8 cellular contexts compared by ENCODE assay signal in genomic region chr6:30037182-30037788, GRCh38. TPM values are rescaled to one million over a fixed set of nuclear protein-coding genes. Genes with fewer than 3 reads are reported as not detected.
DNase-seq lines count a peak whose midpoint lies in the region; ATAC-seq, FAIRE-seq and TF ChIP-seq lines count a peak whose summit lies in the region.

No MANE protein-coding gene starts in this region.

- DNase-seq in CD14-positive monocyte (ENCODE audit: low spot score): no peak
- DNase-seq in HTR-8/SVneo (ENCODE audit: insufficient read length, low spot score): peak; percentile 40
- no peak for DNase-seq in activated CD8-positive, alpha-beta T cell treated with anti-CD3 and anti-CD28 coated beads for 36 hours
- no peak for DNase-seq in left colon
- no peak for DNase-seq in AG08396 (ENCODE audit: low spot score)
- no peak for DNase-seq in activated T-cell treated with anti-CD3 and anti-CD28 coated beads, Interleukin-2, amount 50 U/mL, for 24 hours

- H3K27ac Mint-ChIP-seq in CD14-positive monocyte: peak overlapping the region in 1 of 7 donors; percentile 12
- no peak overlapping the region for H3K27ac Mint-ChIP-seq in activated CD8-positive, alpha-beta T cell treated with anti-CD3 and anti-CD28 coated beads for 36 hours
- no peak overlapping the region for H3K27ac Mint-ChIP-seq in activated T-cell treated with anti-CD3 and anti-CD28 coated beads, Interleukin-2, amount 50 U/mL, for 24 hours

- no peaks in the 10 kb centered on the region for H3K9me3 Mint-ChIP-seq in CD14-positive monocyte
- H3K9me3 Mint-ChIP-seq in activated CD8-positive, alpha-beta T cell treated with anti-CD3 and anti-CD28 coated beads for 36 hours: no peaks in the 10 kb centered on the region
- no peaks in the 10 kb centered on the region for H3K9me3 Mint-ChIP-seq in activated T-cell treated with anti-CD3 and anti-CD28 coated beads, Interleukin-2, amount 50 U/mL, for 24 hours

- H3K36me3 Mint-ChIP-seq in CD14-positive monocyte: peaks cover 0 to 5% of the 10 kb centered on the region in 2 donors
- peaks cover 18% of the 10 kb centered on the region for H3K36me3 Mint-ChIP-seq in activated CD8-positive, alpha-beta T cell treated with anti-CD3 and anti-CD28 coated beads for 36 hours (ENCODE audit: low read depth)
- H3K36me3 Mint-ChIP-seq in activated T-cell treated with anti-CD3 and anti-CD28 coated beads, Interleukin-2, amount 50 U/mL, for 24 hours (ENCODE audit: low read depth): peaks cover 24% of the 10 kb centered on the region

- TF ChIP-seq CTCF in CD14-positive monocyte (IDR thresholded peaks at IDR 0.05): peak; percentile 75
- peak; percentile 47 for TF ChIP-seq CTCF in activated CD8-positive, alpha-beta T cell treated with anti-CD3 and anti-CD28 coated beads for 36 hours (IDR thresholded peaks at IDR 0.05)

- ATAC-seq in activated CD8-positive, alpha-beta T cell treated with anti-CD3 and anti-CD28 coated beads for 36 hours: no peak
- ATAC-seq in left colon: peak; percentile 60
- no peak for ATAC-seq in GM21825 (IDR thresholded peaks at IDR 0.05; ENCODE audit: unreplicated experiment)
- ATAC-seq in GM18511 (IDR thresholded peaks at IDR 0.05; ENCODE audit: unreplicated experiment): no peak

- CTCF ChIA-PET in activated CD8-positive, alpha-beta T cell treated with anti-CD3 and anti-CD28 coated beads for 36 hours (lab: Charles Lee): interaction anchor here (0.5 to 1.3 kb wide), 5 partner anchors 13 to 193 kb away, joined by 3 to 5 read pairs (median 3); partner anchors contain the start of gene POLR1H

- H3K4me1 Mint-ChIP-seq in CD14-positive monocyte: peaks cover 26% of the 10 kb centered on the region
- peaks cover 1% of the 10 kb centered on the region for H3K4me1 Mint-ChIP-seq in activated CD8-positive, alpha-beta T cell treated with anti-CD3 and anti-CD28 coated beads for 36 hours (ENCODE audit: low read depth)
- peaks cover 1% of the 10 kb centered on the region for H3K4me1 Mint-ChIP-seq in activated T-cell treated with anti-CD3 and anti-CD28 coated beads, Interleukin-2, amount 50 U/mL, for 24 hours (ENCODE audit: low read depth)

- H3K27me3 Mint-ChIP-seq in CD14-positive monocyte (ENCODE audit: low read depth in 3 of 3): no peaks in the 10 kb centered on the region
- no peaks in the 10 kb centered on the region for H3K27me3 Mint-ChIP-seq in activated CD8-positive, alpha-beta T cell treated with anti-CD3 and anti-CD28 coated beads for 36 hours
- no peaks in the 10 kb centered on the region for H3K27me3 Mint-ChIP-seq in activated T-cell treated with anti-CD3 and anti-CD28 coated beads, Interleukin-2, amount 50 U/mL, for 24 hours

- FAIRE-seq in HTR-8/SVneo (lab: Jason Lieb, UNC): no peak

- H3K4me3 Mint-ChIP-seq in CD14-positive monocyte: no peak overlapping the region
- no peak overlapping the region for H3K4me3 Mint-ChIP-seq in activated CD8-positive, alpha-beta T cell treated with anti-CD3 and anti-CD28 coated beads for 36 hours
- no peak overlapping the region for H3K4me3 Mint-ChIP-seq in activated T-cell treated with anti-CD3 and anti-CD28 coated beads, Interleukin-2, amount 50 U/mL, for 24 hours

- POLR2A ChIA-PET in activated CD8-positive, alpha-beta T cell treated with anti-CD3 and anti-CD28 coated beads for 36 hours (lab: Charles Lee): interaction anchor here (0.7 kb wide), 1 partner anchor 165 kb away, joined by 3 read pairs; no protein-coding TSS in a partner anchor

- intact Hi-C loops in CD14-positive monocyte (cut with micrococcal nuclease): no loop called here
- intact Hi-C loops in activated CD8-positive, alpha-beta T cell treated with anti-CD3 and anti-CD28 coated beads for 36 hours (cut with micrococcal nuclease): no loop called here
- intact Hi-C loops in left colon (cut with DNase I, micrococcal nuclease): no loop called here

RNA-seq across cellular contexts. Expression of gene POLR1H, which starts 23.8 kb away (rescaled TPM):
- polyA plus RNA-seq in CD14-positive monocyte: 10 to 100 TPM; 45.0 to 62.4 TPM
- total RNA-seq in activated CD8-positive, alpha-beta T cell treated with anti-CD3 and anti-CD28 coated beads for 36 hours: 10 to 100 TPM; 53.0 to 58.1 TPM
- 10 to 100 TPM; 25.6 to 26.2 TPM for total RNA-seq in left colon

RNA-seq across cellular contexts. Expression of gene PPP1R11, which starts 29.7 kb away (rescaled TPM):
- 100 to 1,000 TPM in 1 of 2 donors, 10 to 100 TPM in 1; 67.7 to 107 TPM for polyA plus RNA-seq in CD14-positive monocyte
- total RNA-seq in activated CD8-positive, alpha-beta T cell treated with anti-CD3 and anti-CD28 coated beads for 36 hours: 10 to 100 TPM; 33.8 to 34.1 TPM
- 10 to 100 TPM; 89.5 to 92.9 TPM for total RNA-seq in left colon

RNA-seq across cellular contexts. Expression of gene RNF39, which starts 38.3 kb away (rescaled TPM):
- not detected for polyA plus RNA-seq in CD14-positive monocyte
- total RNA-seq in activated CD8-positive, alpha-beta T cell treated with anti-CD3 and anti-CD28 coated beads for 36 hours: not detected
- under 1 TPM in 1 of 2 donors, not detected in 1; 0.58 TPM for total RNA-seq in left colon
